Comparison of ENCODE assay signal across 16 cellular contexts in genomic region chr15:62912808-62913207, GRCh38.
DNase-seq lines count a peak whose midpoint lies in the region; ATAC-seq and TF ChIP-seq lines count a peak whose summit lies in the region.
"Had no signal": no experiment of that assay in that cellular context is flagged by ENCODE, and none has a peak within 500 bp of the region (broad histone marks: within the 10 kb centered on the region; RNA-seq: fewer than 3 reads in every experiment).

No MANE protein-coding gene starts in this region.

- DNase-seq in H7 (peak; percentile 62), SK-MEL-5 (ENCODE audit: low read depth, low spot score) (peak; percentile 6), cardiac muscle cell (ENCODE audit: low read depth in 1 of 2, low spot score in 1 of 2) (peak in 1 of 2 donors; percentile 75), neural crest cell (ENCODE audit: low read depth, low spot score) (no peak), cerebellar cortex (ENCODE audit: low spot score) (no peak)
- DNase-seq in stimulated activated naive CD4-positive, alpha-beta T cell (lab: John Stamatoyannopoulos, UW), result no peak
- no peak for DNase-seq in stimulated activated CD4-positive, alpha-beta T cell treated with anti-CD3 and anti-CD28 coated beads, Interleukin-2, amount 100 ng/mL, for 24 hours
- DNase-seq: activated naive CD8-positive, alpha-beta T cell treated with anti-CD3 and anti-CD28 coated beads for 36 hours; cerebellar nuclear complex; Karpas-422; kidney; NCI-H1436 treated with DMSO at 0.1 percent for 48 hours; stimulated activated CD4-positive, alpha-beta T cell treated with anti-CD3 and anti-CD28 coated beads, Interleukin-1b, Interleukin-23, amount 100 ng/mL, for 48 hours had no signal

- no peak overlapping the region for H3K4me3 ChIP-seq in H7 (ENCODE audit: insufficient read depth, low read depth, low read length)
- no peak overlapping the region for H3K4me3 ChIP-seq in cardiac muscle cell
- H3K4me3 ChIP-seq: thyroid gland had no signal

- peaks cover 14% of the 10 kb centered on the region for H3K4me1 ChIP-seq in cardiac muscle cell (ENCODE audit: low read depth)
- H3K4me1 ChIP-seq: thyroid gland had no signal

- in situ Hi-C loops in SK-MEL-5 (cut with HindIII; ENCODE audit: low pct_unique_long_range_greater_than_20kb, low sequenced_read_pairs), result no loop called here

- peak overlapping the region; percentile 36 for H3K27ac ChIP-seq in cardiac muscle cell
- H3K27ac ChIP-seq: thyroid gland had no signal

- H3K36me3 ChIP-seq in H7 (replicated peaks; ENCODE audit: control insufficient read depth, insufficient read depth, low read length) (no peaks in the 10 kb centered on the region), cardiac muscle cell (no peaks in the 10 kb centered on the region)
- H3K36me3 ChIP-seq: thyroid gland had no signal

- TF ChIP-seq CTCF in cardiac muscle cell (IDR thresholded peaks at IDR 0.05; ENCODE audit: low read depth, low read length), result no peak
- peak; percentile 24 for TF ChIP-seq CTCF in neural crest cell (conservative IDR thresholded peaks at IDR 0.05)

- no peaks in the 10 kb centered on the region for H3K9me3 Mint-ChIP-seq in neural crest cell
- H3K9me3 Mint-ChIP-seq: activated naive CD8-positive, alpha-beta T cell treated with anti-CD3 and anti-CD28 coated beads for 36 hours had no signal

- no peak overlapping the region for H3K27ac Mint-ChIP-seq in neural crest cell (ENCODE audit: unreplicated experiment)
- H3K27ac Mint-ChIP-seq: activated naive CD8-positive, alpha-beta T cell treated with anti-CD3 and anti-CD28 coated beads for 36 hours had no signal

- H3K9me3 ChIP-seq in cardiac muscle cell (ENCODE audit: low read depth), result no peaks in the 10 kb centered on the region
- H3K9me3 ChIP-seq: thyroid gland had no signal

- no peak for ATAC-seq in GM19467 (IDR thresholded peaks at IDR 0.05; ENCODE audit: unreplicated experiment)
- ATAC-seq: activated CD4-positive, CD25-positive, alpha-beta regulatory T cell treated with anti-CD3 and anti-CD28 coated beads, Interleukin-2, amount 50 U/mL, for 24 hours had no signal

- no peak overlapping the region for H3K4me3 Mint-ChIP-seq in neural crest cell
- H3K4me3 Mint-ChIP-seq: activated naive CD8-positive, alpha-beta T cell treated with anti-CD3 and anti-CD28 coated beads for 36 hours had no signal

- H3K36me3 Mint-ChIP-seq in neural crest cell (ENCODE audit: low read depth), result no peaks in the 10 kb centered on the region
- H3K36me3 Mint-ChIP-seq: activated naive CD8-positive, alpha-beta T cell treated with anti-CD3 and anti-CD28 coated beads for 36 hours had no signal

- peaks cover 8% of the 10 kb centered on the region for H3K4me1 Mint-ChIP-seq in neural crest cell
- H3K4me1 Mint-ChIP-seq: activated naive CD8-positive, alpha-beta T cell treated with anti-CD3 and anti-CD28 coated beads for 36 hours had no signal

- H3K27me3 Mint-ChIP-seq in neural crest cell (ENCODE audit: low read depth), result no peaks in the 10 kb centered on the region

- H3K27me3 ChIP-seq in H7 (ENCODE audit: control insufficient read depth, insufficient read depth, low read length) (no peaks in the 10 kb centered on the region), cardiac muscle cell (no peaks in the 10 kb centered on the region)
- H3K27me3 ChIP-seq: thyroid gland had no signal

Comparison
In these comparisons a context has a peak if more than half of its experiments do, and no peak if none do; other contexts are left out.
1. DNase-seq: peak in H7 (single experiment) and SK-MEL-5 (single experiment); none in neural crest cell (single experiment), cerebellar cortex (single experiment), stimulated activated naive CD4-positive, alpha-beta T cell (0 of 6) and stimulated activated CD4-positive, alpha-beta T cell treated with anti-CD3 and anti-CD28 coated beads, Interleukin-2, amount 100 ng/mL, for 24 hours (0 of 2).